In the genomic region with DNA sequence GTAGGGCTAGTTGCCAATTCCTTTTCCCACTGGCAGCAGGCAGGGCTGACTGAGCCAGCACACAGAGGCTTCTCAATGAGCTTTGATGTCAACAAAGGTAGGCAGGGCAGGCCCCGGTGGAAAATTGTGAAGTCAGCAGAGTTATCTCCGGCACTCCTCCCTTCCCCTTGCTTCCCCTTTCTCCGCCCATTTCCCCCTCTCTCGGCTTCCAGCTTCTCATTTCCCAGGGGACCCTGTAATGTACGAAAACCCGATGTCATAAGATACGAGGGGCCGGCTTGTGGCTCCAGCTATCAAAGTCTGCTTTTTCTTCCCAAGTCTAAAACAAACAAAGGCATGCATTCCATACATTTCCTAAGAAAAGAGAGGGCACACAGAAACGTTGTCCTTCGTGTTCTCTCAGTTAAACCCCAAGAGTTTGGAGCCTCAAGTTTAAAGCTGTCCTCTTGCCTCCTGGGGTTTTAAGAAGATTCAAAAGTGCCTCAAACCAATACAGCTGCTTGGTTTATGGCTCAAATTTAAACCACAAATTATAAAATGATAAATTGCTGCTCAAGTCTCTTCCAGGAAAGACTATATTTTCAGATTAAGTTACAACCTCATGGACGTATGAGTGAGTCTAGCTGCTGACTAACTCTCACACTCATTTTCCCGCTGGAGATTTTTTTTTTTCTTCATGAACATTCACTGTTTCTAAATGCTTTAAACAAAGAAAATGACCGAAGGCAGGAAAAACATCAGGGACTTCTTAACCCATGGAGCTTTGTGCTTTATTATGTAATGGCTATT, we compare ENCODE assay signal across 8 cellular contexts. TPM values are rescaled to one million over a fixed set of nuclear protein-coding genes. Genes with fewer than 3 reads are reported as not detected.
DNase-seq lines count a peak whose midpoint lies in the region; ATAC-seq, FAIRE-seq and TF ChIP-seq lines count a peak whose summit lies in the region.

No MANE protein-coding gene starts in this region.

- H3K9me3 ChIP-seq in A549 (no peaks in the 10 kb centered on the region), trophoblast cell (ENCODE audit: insufficient read depth, low read depth, low read length) (no peaks in the 10 kb centered on the region)

- H2AFZ ChIP-seq in trophoblast cell (ENCODE audit: insufficient read depth, low read length, poor library complexity), result peak overlapping the region; percentile 71

- no peak overlapping the region for H4K8ac ChIP-seq in trophoblast cell (ENCODE audit: low read depth, low read length)

- no peak overlapping the region for H3K9ac ChIP-seq in trophoblast cell (ENCODE audit: low read length)

- H3K18ac ChIP-seq in trophoblast cell (ENCODE audit: low read length), result no peak overlapping the region

- no peak for TF ChIP-seq POLR2A in A549 (IDR thresholded peaks at IDR 0.05; ENCODE audit: low read length)

- H3K4me1 ChIP-seq in A549 (peaks cover 63% of the 10 kb centered on the region), trophoblast cell (ENCODE audit: control insufficient read depth in 1 of 2, insufficient read depth in 2 of 2, low read length in 2 of 2) (peaks cover 4 to 25% of the 10 kb centered on the region in 2 experiments)

- H3K27ac ChIP-seq in A549 (peak overlapping the region; percentile 79 to 87), trophoblast cell (ENCODE audit: low read depth, low read length) (peak overlapping the region; percentile 78)

- no peaks in the 10 kb centered on the region for H3K9me3 Mint-ChIP-seq in activated naive CD4-positive, alpha-beta T cell treated with anti-CD3 and anti-CD28 coated beads, Interleukin-2, amount 50 U/mL, for 72 hours

- CTCF ChIA-PET in A549 (lab: Yijun Ruan, JAX), result interaction anchor here (0.6 to 4.3 kb wide), 10 partner anchors 15 to 301 kb away, joined by 3 to 27 read pairs (median 4); no protein-coding TSS in a partner anchor

- no peak overlapping the region for H2AK5ac ChIP-seq in trophoblast cell (ENCODE audit: low read length)

- peak overlapping the region; percentile 26 for H3K4me3 ChIP-seq in A549
- H3K4me3 ChIP-seq in H7 (ENCODE audit: insufficient read depth, low read depth, low read length), result 0 out of 2 replicates have a peak overlapping the region, but pooled peaks have one; percentile 1
- H3K4me3 ChIP-seq in trophoblast cell (ENCODE audit: low read depth, low read length), result no peak overlapping the region

- peak; percentile 79 to 84 for ATAC-seq in A549
- peak; percentile 30 to 69 for ATAC-seq in activated naive CD4-positive, alpha-beta T cell treated with anti-CD3 and anti-CD28 coated beads, Interleukin-2, amount 50 U/mL, for 72 hours
- peak; percentile 77 for ATAC-seq in Right ventricle myocardium inferior

- H3K27me3 ChIP-seq in H7 (ENCODE audit: control insufficient read depth, insufficient read depth, low read length) (no peaks in the 10 kb centered on the region; the same call in 1 of the 2 replicates), trophoblast cell (ENCODE audit: insufficient read depth, low read length) (no peaks in the 10 kb centered on the region)

- H3K36me3 ChIP-seq in H7 (replicated peaks; ENCODE audit: control insufficient read depth, insufficient read depth, low read length) (no peaks in the 10 kb centered on the region), trophoblast cell (ENCODE audit: control insufficient read depth in 1 of 2, insufficient read depth in 2 of 2, low read length in 2 of 2) (no peaks in the 10 kb centered on the region)

- no peaks in the 10 kb centered on the region for H3K36me3 Mint-ChIP-seq in activated naive CD4-positive, alpha-beta T cell treated with anti-CD3 and anti-CD28 coated beads, Interleukin-2, amount 50 U/mL, for 72 hours

- FAIRE-seq in A549 (lab: Jason Lieb, UNC), result no peak

- H3K4me2 ChIP-seq in A549, result peak overlapping the region; percentile 86
- H3K4me2 ChIP-seq in trophoblast cell (ENCODE audit: low read length), result peak overlapping the region; percentile 46

- peak overlapping the region; percentile 45 for H2BK12ac ChIP-seq in trophoblast cell (ENCODE audit: low read length)

- no peak overlapping the region for H3K14ac ChIP-seq in trophoblast cell (ENCODE audit: low read length)

- H2BK5ac ChIP-seq in trophoblast cell (ENCODE audit: low read depth, low read length, poor library complexity), result peak overlapping the region; percentile 42

- H3K79me1 ChIP-seq in trophoblast cell (ENCODE audit: low read length), result peaks cover 11% of the 10 kb centered on the region

- H3K23ac ChIP-seq in trophoblast cell (ENCODE audit: low read length), result no peak overlapping the region

- WGBS in A549 (ENCODE audit: missing lambda C conversion rate), result 1% methylated on average over 13 of the region's 13 CpGs
- no CpG with 5 or more reads among the region's 13 CpGs for WGBS in trophoblast cell (ENCODE audit: extremely low coverage, insufficient coverage, insufficient read length)

- intact Hi-C loops in Right ventricle myocardium inferior (cut with DNase I), result no loop called here

- DNase-seq in A549 (ENCODE audit: low read depth in 1 of 2, low spot score in 1 of 2) (peak; percentile 77 to 91), H7 (peak; percentile 34), NCI-H748 (lab: John Stamatoyannopoulos, UW; ENCODE audit: unreplicated experiment) (peak; percentile 60), Right ventricle myocardium inferior (ENCODE audit: missing footprints) (no peak), trophoblast cell (peak in 1 of 2 donors; percentile 32), activated gamma-delta T cell (lab: John Stamatoyannopoulos, UW) (no peak), GM10266 (ENCODE audit: extremely low spot score) (no peak)
- DNase-seq in activated naive CD4-positive, alpha-beta T cell treated with anti-CD3 and anti-CD28 coated beads, Interleukin-2, amount 50 U/mL, for 72 hours (ENCODE audit: low spot score in 2 of 2), result no peak

- H3K4ac ChIP-seq in trophoblast cell (ENCODE audit: low read depth, low read length), result no peak overlapping the region

- peak overlapping the region; percentile 40 for H2BK120ac ChIP-seq in trophoblast cell (ENCODE audit: insufficient read depth, low read length, poor library complexity)

- no peak overlapping the region for H4K12ac ChIP-seq in trophoblast cell (ENCODE audit: low read depth, low read length)

- peak overlapping the region; percentile 39 for H4K91ac ChIP-seq in trophoblast cell (ENCODE audit: low read depth, low read length)

- peak in 1 of 2 experiments; percentile 22; a peak in 1 of 5 replicates for TF ChIP-seq RAD21 in A549 (conservative IDR thresholded peaks at IDR 0.05 in 1 of 2, IDR thresholded peaks at IDR 0.05 in 1 of 2)

- TF ChIP-seq EP300 in A549 (IDR thresholded peaks at IDR 0.05), result peak in 1 of 2 experiments; percentile 10; a peak in 1 of 5 replicates

- POLR2A ChIA-PET in A549 (lab: Yijun Ruan, JAX), result interaction anchor here (0.6 to 2.2 kb wide), 7 partner anchors 9 to 668 kb away, joined by 3 to 26 read pairs (median 5); no protein-coding TSS in a partner anchor

- H3K27ac Mint-ChIP-seq in activated naive CD4-positive, alpha-beta T cell treated with anti-CD3 and anti-CD28 coated beads, Interleukin-2, amount 50 U/mL, for 72 hours, result peak overlapping the region; percentile 54 to 58

- TF ChIP-seq CTCF in A549 (IDR thresholded peaks at IDR 0.05) (no peak), GM10266 (IDR thresholded peaks at IDR 0.05; ENCODE audit: control insufficient read depth, insufficient read depth, low read depth, missing control alignments) (no peak)

- H3K79me2 ChIP-seq in trophoblast cell (ENCODE audit: control insufficient read depth, insufficient read depth, low read length, poor library complexity), result no peaks in the 10 kb centered on the region

TF ChIP-seq in A549, 52 proteins besides CTCF, POLR2A, EP300 and RAD21 (continues in another document):
- TF ChIP-seq, protein P1, sequence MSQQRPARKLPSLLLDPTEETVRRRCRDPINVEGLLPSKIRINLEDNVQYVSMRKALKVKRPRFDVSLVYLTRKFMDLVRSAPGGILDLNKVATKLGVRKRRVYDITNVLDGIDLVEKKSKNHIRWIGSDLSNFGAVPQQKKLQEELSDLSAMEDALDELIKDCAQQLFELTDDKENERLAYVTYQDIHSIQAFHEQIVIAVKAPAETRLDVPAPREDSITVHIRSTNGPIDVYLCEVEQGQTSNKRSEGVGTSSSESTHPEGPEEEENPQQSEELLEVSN (IDR thresholded peaks at IDR 0.05; ENCODE audit: borderline replicate concordance, low read depth), result peak; percentile 70; the same call in 1 of the 2 replicates
- peak; percentile 62; the same call in 1 of the 2 replicates for TF ChIP-seq HOXB5 (CRISPR knock-in tag; IDR thresholded peaks at IDR 0.05)
- 0 out of 2 replicates have a peak, but pooled peaks have one; percentile 27 for TF ChIP-seq ZNF302 (CRISPR knock-in tag; IDR thresholded peaks at IDR 0.05)
- TF ChIP-seq JUN (IDR thresholded peaks at IDR 0.05), result peak in 1 of 2 experiments; percentile 29; a peak in 2 of 5 replicates
- peak; percentile 58; the same call in 1 of the 2 replicates for TF ChIP-seq GATA3 (IDR thresholded peaks at IDR 0.05; ENCODE audit: borderline replicate concordance)
- TF ChIP-seq FOSL2 (IDR thresholded peaks at IDR 0.05), result no peak
- TF ChIP-seq FOSL2 (CRISPR knock-in tag; IDR thresholded peaks at IDR 0.05), result peak; percentile 35; the same call in 1 of the 2 replicates
- TF ChIP-seq RNF2 (IDR thresholded peaks at IDR 0.05; ENCODE audit: borderline replicate concordance, low read depth), result no peak
- peak in 1 of 2 experiments; percentile 41; a peak in 1 of 4 replicates for TF ChIP-seq CEBPB (IDR thresholded peaks at IDR 0.05)
- no peak for TF ChIP-seq CHD4 (IDR thresholded peaks at IDR 0.05; ENCODE audit: borderline replicate concordance)
- peak; percentile 98 for TF ChIP-seq MAFK (IDR thresholded peaks at IDR 0.05; ENCODE audit: partially characterized antibody)
- no peak for TF ChIP-seq MYC (IDR thresholded peaks at IDR 0.05; ENCODE audit: borderline replicate concordance, low read length)
- TF ChIP-seq, protein P2, sequence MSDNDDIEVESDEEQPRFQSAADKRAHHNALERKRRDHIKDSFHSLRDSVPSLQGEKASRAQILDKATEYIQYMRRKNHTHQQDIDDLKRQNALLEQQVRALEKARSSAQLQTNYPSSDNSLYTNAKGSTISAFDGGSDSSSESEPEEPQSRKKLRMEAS (IDR thresholded peaks at IDR 0.05), result peak; percentile 67; the same call in 1 of the 2 replicates

RNA-seq across cellular contexts. Expression of a gene that starts 27.3 kb away (rescaled TPM):
- 115 and 130 TPM in 2 replicates for polyA plus RNA-seq in A549 (2011; rRNA removed)
- polyA plus RNA-seq in A549 (2012; cell fraction: cytosol; rRNA removed), result 23.2 and 24.9 TPM in 2 replicates
- polyA plus RNA-seq in A549 (2012; cell fraction: nucleus; rRNA removed), result 20.9 and 29.1 TPM in 2 replicates
- polyA plus RNA-seq in A549 (2017; fragmentation: RNase III; extraction: RNeasy Plus Mini Kit Qiagen cat#74134 plus additional on column Dnase treatment), result 34.6 to 39.0 TPM (median 36.3 TPM) in 3 replicates
- polyA minus RNA-seq in A549 (2011; rRNA and poly(A)+ RNA removed), result 88.9 and 93.5 TPM in 2 replicates
- total RNA-seq in H7 (2014; rRNA removed; shearing (Covaris generic)), result 61.1 and 90.4 TPM in 2 replicates
- total RNA-seq in activated naive CD4-positive, alpha-beta T cell treated with anti-CD3 and anti-CD28 coated beads, Interleukin-2, amount 50 U/mL, for 72 hours, result 10 to 100 TPM; 56.6 to 85.7 TPM
- 5.6 TPM for total RNA-seq in Right ventricle myocardium inferior
- polyA plus RNA-seq in trophoblast cell (2013), result 32.8 and 33.8 TPM in 2 replicates

Comparison
In these comparisons a context has a peak if more than half of its experiments do, and no peak if none do; other contexts are left out.
1. DNase-seq: peak in A549 (2 of 2), H7 (single experiment) and NCI-H748 (single experiment); none in activated naive CD4-positive, alpha-beta T cell treated with anti-CD3 and anti-CD28 coated beads, Interleukin-2, amount 50 U/mL, for 72 hours (0 of 2), Right ventricle myocardium inferior (single experiment), activated gamma-delta T cell (single experiment) and GM10266 (single experiment).
2. Peak in every context shown above with its lines, with median percentiles within 50 percentile points of each other: ATAC-seq.